In genomic region chr20:2816583-2817340, GRCh38 we compare ENCODE assay signal across 9 cellular contexts. TPM values are rescaled to one million over a fixed set of nuclear protein-coding genes. Genes with fewer than 3 reads are reported as not detected.
A peak's percentile ranks its signal among the peaks of the same experiment; 100 is the strongest.
DNase-seq lines count a peak whose midpoint lies in the region; TF ChIP-seq lines count a peak whose summit lies in the region.
"Had no signal": no experiment of that assay in that cellular context is flagged by ENCODE, and none has a peak within 500 bp of the region (broad histone marks: within the 10 kb centered on the region; RNA-seq: fewer than 3 reads in every experiment).

No MANE protein-coding gene starts in this region.

- peaks cover 42% of the 10 kb centered on the region for H3K4me1 Mint-ChIP-seq in mesothelial cell of epicardium

- no peaks in the 10 kb centered on the region for H3K36me3 Mint-ChIP-seq in mesothelial cell of epicardium

- peak; percentile 22; the same call in 1 of the 2 replicates for TF ChIP-seq CTCF in GM12875 (IDR thresholded peaks at IDR 0.05; ENCODE audit: borderline replicate concordance, insufficient read depth, low read depth, low read length)
- no peak for TF ChIP-seq CTCF in mesothelial cell of epicardium (IDR thresholded peaks at IDR 0.05; ENCODE audit: unreplicated experiment)
- no peak for TF ChIP-seq CTCF in GM20000 (IDR thresholded peaks at IDR 0.05; ENCODE audit: extremely low read depth, missing control alignments)

- no peak overlapping the region for H3K4me3 Mint-ChIP-seq in mesothelial cell of epicardium
- H3K4me3 Mint-ChIP-seq: naive thymus-derived CD8-positive, alpha-beta T cell had no signal

- H3K27me3 Mint-ChIP-seq in mesothelial cell of epicardium (ENCODE audit: low read depth), result peaks cover 3% of the 10 kb centered on the region

- peaks cover 12% of the 10 kb centered on the region for H3K9me3 Mint-ChIP-seq in mesothelial cell of epicardium

- peak overlapping the region; percentile 36 for H3K27ac Mint-ChIP-seq in mesothelial cell of epicardium

- DNase-seq in NCI-H69 (lab: John Stamatoyannopoulos, UW) (peak; percentile 21), mesothelial cell of epicardium (ENCODE audit: low spot score in 2 of 2, unreplicated experiment in 2 of 2) (no peak), middle frontal gyrus (ENCODE audit: extremely low spot score, low spot score) (no peak), GM20000 (ENCODE audit: low spot score) (no peak), activated gamma-delta T cell (lab: John Stamatoyannopoulos, UW) (no peak)
- DNase-seq: NCI-H1436 treated with DMSO at 0.1 percent for 48 hours, WERI-Rb-1 had no signal

- no peak overlapping the region for H3K4me3 ChIP-seq in GM12875 (ENCODE audit: low read depth, low read length)

RNA-seq across cellular contexts. Expression of gene TMEM239, which starts 0.6 kb away (rescaled TPM):
- not detected in 3 replicates for total RNA-seq in mesothelial cell of epicardium
- total RNA-seq: naive thymus-derived CD8-positive, alpha-beta T cell had no signal

RNA-seq across cellular contexts. Expression of gene C20orf141, which starts 2.0 kb away (rescaled TPM):
- not detected in 3 replicates for total RNA-seq in mesothelial cell of epicardium
- total RNA-seq: naive thymus-derived CD8-positive, alpha-beta T cell had no signal

RNA-seq across cellular contexts. Expression of gene CPXM1, which starts 16.3 kb away (rescaled TPM):
- total RNA-seq in mesothelial cell of epicardium, result 152 to 160 TPM (median 155 TPM) in 3 replicates

RNA-seq across cellular contexts. Expression of gene PCED1A, which starts 23.7 kb away (rescaled TPM):
- 108 to 113 TPM (median 108 TPM) in 3 replicates for total RNA-seq in mesothelial cell of epicardium

RNA-seq across cellular contexts. Expression of gene VPS16, which starts 23.8 kb away (rescaled TPM):
- 46.0 to 51.6 TPM (median 47.7 TPM) in 3 replicates for total RNA-seq in mesothelial cell of epicardium
